ENCODE assay signal across 2 cellular contexts in the genomic region with DNA sequence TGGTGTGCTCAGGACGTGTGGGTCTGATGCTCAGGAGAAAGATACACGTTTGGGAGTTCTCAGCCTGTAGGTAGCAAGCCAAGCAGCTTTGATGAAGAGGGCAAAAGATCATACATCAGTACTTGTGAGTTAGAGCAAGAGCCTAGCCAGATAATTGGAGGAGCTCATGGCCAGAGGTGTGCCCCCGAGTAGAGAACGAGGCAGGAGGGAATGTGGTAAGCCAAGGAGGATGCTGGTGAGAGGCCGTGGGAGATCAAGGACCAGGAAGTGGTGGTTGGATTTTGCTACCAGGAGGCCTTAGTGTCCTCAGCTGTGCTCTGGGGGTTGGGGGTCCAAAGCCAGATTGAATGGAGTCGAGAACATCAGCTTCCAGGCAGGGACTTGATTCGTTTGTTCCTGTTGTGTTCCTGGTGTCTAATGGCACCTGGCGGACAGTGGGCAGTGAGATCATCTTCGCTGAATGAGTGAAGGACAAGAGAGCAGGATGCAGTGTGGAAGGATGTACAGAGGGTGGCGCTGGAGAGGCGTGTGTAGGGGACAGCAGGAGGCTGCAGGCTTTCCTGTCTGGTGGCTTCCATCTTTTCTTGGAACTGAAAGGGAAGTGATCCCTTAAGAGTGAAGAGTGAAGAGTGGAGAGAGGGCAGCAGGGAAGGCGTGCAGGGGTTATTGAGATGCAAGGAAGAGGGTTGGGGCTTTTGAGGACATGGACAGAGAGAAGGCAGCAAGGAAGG.
TF ChIP-seq lines count a peak whose summit lies in the region.

No MANE protein-coding gene starts in this region.

TF ChIP-seq in HEK293T, 16 proteins besides CTCF, POLR2A, EP300 and RAD21:
- TF ChIP-seq LEF1 (IDR thresholded peaks at IDR 0.05; ENCODE audit: borderline replicate concordance) = no peak
- TF ChIP-seq TARDBP (IDR thresholded peaks at IDR 0.05) = no peak
- no peak for TF ChIP-seq ZNF384 (IDR thresholded peaks at IDR 0.05)
- no peak for TF ChIP-seq FOXK2 (IDR thresholded peaks at IDR 0.05)

TF ChIP-seq in endothelial cell of umbilical vein, 7 proteins besides CTCF, POLR2A, EP300 and RAD21:
- TF ChIP-seq POLR2AphosphoS5 (IDR thresholded peaks at IDR 0.05; ENCODE audit: insufficient read depth, low read depth, low read length) = no peak
- TF ChIP-seq, protein P1, sequence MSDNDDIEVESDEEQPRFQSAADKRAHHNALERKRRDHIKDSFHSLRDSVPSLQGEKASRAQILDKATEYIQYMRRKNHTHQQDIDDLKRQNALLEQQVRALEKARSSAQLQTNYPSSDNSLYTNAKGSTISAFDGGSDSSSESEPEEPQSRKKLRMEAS (IDR thresholded peaks at IDR 0.05; ENCODE audit: insufficient read depth, insufficient read length) = no peak
- no peak for TF ChIP-seq GATA2 (IDR thresholded peaks at IDR 0.05; ENCODE audit: insufficient read depth, insufficient read length, low read depth, low read length)
- no peak for TF ChIP-seq JUN (IDR thresholded peaks at IDR 0.05; ENCODE audit: borderline replicate concordance, insufficient read depth, insufficient read length, low read depth)
- TF ChIP-seq MYC (IDR thresholded peaks at IDR 0.05; ENCODE audit: low read depth, low read length) = no peak
- TF ChIP-seq FOS (IDR thresholded peaks at IDR 0.05; ENCODE audit: borderline replicate concordance, insufficient read depth, low read length) = no peak
- no peak for TF ChIP-seq EZH2 (IDR thresholded peaks at IDR 0.05; ENCODE audit: borderline replicate concordance, low read depth, low read length, severe bottlenecking)
